In genomic region chr2:96770451-96770850, GRCh38 we compare ENCODE assay signal across 1 cellular context.
A peak's percentile ranks its signal among the peaks of the same experiment; 100 is the strongest.
TF ChIP-seq lines count a peak whose summit lies in the region.

No MANE protein-coding gene starts in this region.

TF ChIP-seq in K562, 482 proteins besides CTCF, POLR2A, EP300 and RAD21:
- TF ChIP-seq, protein P1, sequence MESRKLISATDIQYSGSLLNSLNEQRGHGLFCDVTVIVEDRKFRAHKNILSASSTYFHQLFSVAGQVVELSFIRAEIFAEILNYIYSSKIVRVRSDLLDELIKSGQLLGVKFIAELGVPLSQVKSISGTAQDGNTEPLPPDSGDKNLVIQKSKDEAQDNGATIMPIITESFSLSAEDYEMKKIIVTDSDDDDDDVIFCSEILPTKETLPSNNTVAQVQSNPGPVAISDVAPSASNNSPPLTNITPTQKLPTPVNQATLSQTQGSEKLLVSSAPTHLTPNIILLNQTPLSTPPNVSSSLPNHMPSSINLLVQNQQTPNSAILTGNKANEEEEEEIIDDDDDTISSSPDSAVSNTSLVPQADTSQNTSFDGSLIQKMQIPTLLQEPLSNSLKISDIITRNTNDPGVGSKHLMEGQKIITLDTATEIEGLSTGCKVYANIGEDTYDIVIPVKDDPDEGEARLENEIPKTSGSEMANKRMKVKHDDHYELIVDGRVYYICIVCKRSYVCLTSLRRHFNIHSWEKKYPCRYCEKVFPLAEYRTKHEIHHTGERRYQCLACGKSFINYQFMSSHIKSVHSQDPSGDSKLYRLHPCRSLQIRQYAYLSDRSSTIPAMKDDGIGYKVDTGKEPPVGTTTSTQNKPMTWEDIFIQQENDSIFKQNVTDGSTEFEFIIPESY (CRISPR knock-in tag; IDR thresholded peaks at IDR 0.05), result peak; percentile 57; the same call in 1 of the 2 replicates
- TF ChIP-seq YY1 (IDR thresholded peaks at IDR 0.05; ENCODE audit: borderline replicate concordance in 1 of 3, control insufficient read depth in 1 of 3, extremely low read depth in 1 of 3, insufficient read depth in 3 of 3, insufficient read length in 1 of 3, insufficient replicate concordance in 2 of 3, low read depth in 1 of 3, low read length in 2 of 3), result no peak
